In the genomic region with DNA sequence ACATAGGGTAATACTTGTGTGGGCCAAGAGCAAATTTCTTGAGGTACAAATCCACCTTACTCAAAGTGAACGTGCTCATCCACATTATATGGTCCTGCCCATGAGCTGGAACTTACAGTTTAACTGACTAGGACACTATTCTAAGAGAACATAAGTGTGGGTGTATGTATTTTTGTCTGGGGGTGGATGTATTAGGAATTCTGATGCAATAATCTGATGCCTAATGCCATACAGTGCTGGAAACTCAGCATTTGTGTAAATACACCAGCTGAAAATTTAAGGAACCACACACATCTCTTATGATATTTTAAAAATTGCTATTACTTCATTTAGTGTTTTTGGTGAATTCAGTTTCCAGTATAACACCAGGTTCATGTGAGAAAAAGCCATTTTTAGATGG, we compare ENCODE assay signal across 1 cellular context.
TF ChIP-seq lines count a peak whose summit lies in the region.

No MANE protein-coding gene starts in this region.

TF ChIP-seq in H1, 55 proteins besides CTCF, POLR2A, EP300 and RAD21:
- no peak for TF ChIP-seq TCF12 (IDR thresholded peaks at IDR 0.05; ENCODE audit: low read depth, low read length)
- TF ChIP-seq EGR1 (IDR thresholded peaks at IDR 0.05; ENCODE audit: borderline replicate concordance, low read depth, low read length), result no peak
- TF ChIP-seq NRF1 (IDR thresholded peaks at IDR 0.05; ENCODE audit: low read depth, low read length), result no peak
